ENCODE assay signal across 16 cellular contexts in genomic region chr17:7024402-7024785, GRCh38. TPM values are rescaled to one million over a fixed set of nuclear protein-coding genes. Genes with fewer than 3 reads are reported as not detected.
DNase-seq lines count a peak whose midpoint lies in the region; ATAC-seq and TF ChIP-seq lines count a peak whose summit lies in the region.
"Had no signal": no experiment of that assay in that cellular context is flagged by ENCODE, and none has a peak within 500 bp of the region (broad histone marks: within the 10 kb centered on the region; RNA-seq: fewer than 3 reads in every experiment).

No MANE protein-coding gene starts in this region.

- H3K79me2 ChIP-seq in PC-9 (ENCODE audit: low read depth), result no peaks in the 10 kb centered on the region

- peak overlapping the region; percentile 90 for H3K27ac Mint-ChIP-seq in stimulated activated memory B cell treated with anti-CD40 and anti-IgM and Interleukin-4, amounts not matched to agents 10 μg/mL and 1 μg/mL and 100 μg/mL, for 72 hours
- no peak overlapping the region for H3K27ac Mint-ChIP-seq in glutamatergic neuron (ENCODE audit: unreplicated experiment)
- H3K27ac Mint-ChIP-seq: activated CD8-positive, alpha-beta T cell treated with anti-CD3 and anti-CD28 coated beads for 36 hours had no signal

- H3K27me3 ChIP-seq in PC-9 (ENCODE audit: insufficient read depth, low read depth), result no peaks in the 10 kb centered on the region
- H3K27me3 ChIP-seq: testis had no signal

- no peak overlapping the region for H2AFZ ChIP-seq in PC-9

- POLR2A ChIA-PET in PC-9 (lab: Charles Lee; ENCODE audit: unreplicated experiment), result interaction anchor here (0.6 to 1.2 kb wide), 4 partner anchors 11 to 272 kb away, joined by 3 to 18 read pairs (median 4); partner anchors contain the start of gene SLC16A13

- peak; percentile 30 for DNase-seq in DMS53 (lab: John Stamatoyannopoulos, UW)
- no peak for DNase-seq in DMS53 treated with DMSO at 0.1 percent for 48 hours (lab: John Stamatoyannopoulos, UW; ENCODE audit: unreplicated experiment)
- DNase-seq in coronary artery (ENCODE audit: low spot score), result no peak
- DNase-seq in PC-9, result no peak
- DNase-seq in glutamatergic neuron, result no peak
- DNase-seq: 8988T; activated CD8-positive, alpha-beta T cell treated with anti-CD3 and anti-CD28 coated beads for 36 hours; NCI-H524 treated with DMSO at 0.1 percent for 48 hours; retina had no signal

- H3K9me3 ChIP-seq in PC-9 (ENCODE audit: insufficient read depth, low read depth), result no peaks in the 10 kb centered on the region
- H3K9me3 ChIP-seq: testis had no signal

- H3K4me3 ChIP-seq in coronary artery (peak overlapping the region; percentile 23), PC-9 (no peak overlapping the region)

- no peaks in the 10 kb centered on the region for H4K20me1 ChIP-seq in PC-9 (ENCODE audit: insufficient read depth)

- no peaks in the 10 kb centered on the region for H3K9me2 ChIP-seq in PC-9 (ENCODE audit: insufficient read depth)

- H3K4me2 ChIP-seq in PC-9, result no peak overlapping the region

- H3K36me3 Mint-ChIP-seq in stimulated activated memory B cell treated with anti-CD40 and anti-IgM and Interleukin-4, amounts not matched to agents 10 μg/mL and 1 μg/mL and 100 μg/mL, for 72 hours, result no peaks in the 10 kb centered on the region
- no peaks in the 10 kb centered on the region for H3K36me3 Mint-ChIP-seq in glutamatergic neuron (ENCODE audit: unreplicated experiment)

- H3K9me3 Mint-ChIP-seq in stimulated activated memory B cell treated with anti-CD40 and anti-IgM and Interleukin-4, amounts not matched to agents 10 μg/mL and 1 μg/mL and 100 μg/mL, for 72 hours, result no peaks in the 10 kb centered on the region
- H3K9me3 Mint-ChIP-seq in glutamatergic neuron (ENCODE audit: unreplicated experiment), result peaks cover 6% of the 10 kb centered on the region
- H3K9me3 Mint-ChIP-seq: activated CD8-positive, alpha-beta T cell treated with anti-CD3 and anti-CD28 coated beads for 36 hours had no signal

- no peaks in the 10 kb centered on the region for H3K36me3 ChIP-seq in PC-9 (ENCODE audit: low read depth)

- no peak for ATAC-seq in stimulated activated memory B cell treated with anti-CD40 and anti-IgM and Interleukin-4, amounts not matched to agents 10 μg/mL and 1 μg/mL and 100 μg/mL, for 72 hours

- TF ChIP-seq CTCF in coronary artery (IDR thresholded peaks at IDR 0.05) (no peak), PC-9 (conservative IDR thresholded peaks at IDR 0.05) (no peak), glutamatergic neuron (IDR thresholded peaks at IDR 0.05; ENCODE audit: partially characterized antibody, unreplicated experiment) (no peak)

- peak overlapping the region; percentile 22 for H3K4me3 Mint-ChIP-seq in stimulated activated memory B cell treated with anti-CD40 and anti-IgM and Interleukin-4, amounts not matched to agents 10 μg/mL and 1 μg/mL and 100 μg/mL, for 72 hours
- no peak overlapping the region for H3K4me3 Mint-ChIP-seq in glutamatergic neuron (ENCODE audit: unreplicated experiment)
- H3K4me3 Mint-ChIP-seq: activated CD8-positive, alpha-beta T cell treated with anti-CD3 and anti-CD28 coated beads for 36 hours had no signal

- no TSS peak for BruUV-seq in PC-9 (replicated peaks; lab: Mats Ljungman, UMichigan)

- H3K27ac ChIP-seq in coronary artery, result peak overlapping the region in 1 of 2 donors; percentile 47
- H3K27ac ChIP-seq in PC-9, result no peak overlapping the region
- H3K27ac ChIP-seq: C4-2B, testis had no signal

- 0 out of 2 replicates have a peak, but pooled peaks cover 4% of the 10 kb centered on the region for H3K4me1 ChIP-seq in PC-9 (replicated peaks; ENCODE audit: insufficient read depth)

- CTCF ChIA-PET in PC-9 (lab: Charles Lee), result interaction anchor here (0.7 kb wide), 1 partner anchor 14 kb away, joined by 3 read pairs; no protein-coding TSS in a partner anchor

- peaks cover 46% of the 10 kb centered on the region for H3K4me1 Mint-ChIP-seq in stimulated activated memory B cell treated with anti-CD40 and anti-IgM and Interleukin-4, amounts not matched to agents 10 μg/mL and 1 μg/mL and 100 μg/mL, for 72 hours
- no peaks in the 10 kb centered on the region for H3K4me1 Mint-ChIP-seq in glutamatergic neuron (ENCODE audit: low read depth, unreplicated experiment)

- H3K27me3 Mint-ChIP-seq in stimulated activated memory B cell treated with anti-CD40 and anti-IgM and Interleukin-4, amounts not matched to agents 10 μg/mL and 1 μg/mL and 100 μg/mL, for 72 hours, result no peaks in the 10 kb centered on the region
- peaks cover 13% of the 10 kb centered on the region for H3K27me3 Mint-ChIP-seq in glutamatergic neuron (ENCODE audit: unreplicated experiment)
- H3K27me3 Mint-ChIP-seq: activated CD8-positive, alpha-beta T cell treated with anti-CD3 and anti-CD28 coated beads for 36 hours had no signal

- intact Hi-C loops in PC-9 (cut with micrococcal nuclease; ENCODE audit: unreplicated experiment), result loop anchor here (5.0 kb wide), 2 partner anchors 112 to 312 kb away; partner anchors contain the start of gene SLC13A5

- H3F3A ChIP-seq in PC-9 (ENCODE audit: insufficient read depth, low read depth), result peaks cover 18% of the 10 kb centered on the region; the same call in 1 of the 2 replicates

RNA-seq across cellular contexts. Expression of gene BCL6B, which starts 1.5 kb away (rescaled TPM):
- total RNA-seq in PC-9 (2021) (0.28 and 0.48 TPM in 2 replicates), glutamatergic neuron (ENCODE audit: unreplicated experiment) (not detected)
- total RNA-seq: Daoy, OCI-LY7 had no signal

RNA-seq across cellular contexts. Expression of gene SLC16A13, which starts 11.4 kb away (rescaled TPM):
- total RNA-seq in PC-9 (2021) (33.4 and 40.6 TPM in 2 replicates), glutamatergic neuron (ENCODE audit: unreplicated experiment) (2.9 TPM)

RNA-seq across cellular contexts. Expression of gene RNASEK, which starts 12.0 kb away (rescaled TPM):
- 196 and 301 TPM in 2 replicates for total RNA-seq in PC-9 (2021)
- 179 TPM for total RNA-seq in glutamatergic neuron (ENCODE audit: unreplicated experiment)

RNA-seq across cellular contexts. Expression of gene SLC16A11, which starts 19.5 kb away (rescaled TPM):
- total RNA-seq in PC-9 (2021) (not detected in 2 replicates), glutamatergic neuron (ENCODE audit: unreplicated experiment) (0.54 TPM)
- total RNA-seq: cerebellum, Daoy, frontal cortex, OCI-LY7 had no signal

RNA-seq across cellular contexts. Expression of gene ALOX12, which starts 28.5 kb away (rescaled TPM):
- total RNA-seq in PC-9 (2021) (not detected in 2 replicates), glutamatergic neuron (ENCODE audit: unreplicated experiment) (not detected)
- total RNA-seq: activated CD8-positive, alpha-beta T cell treated with anti-CD3 and anti-CD28 coated beads for 36 hours; Daoy; OCI-LY7 had no signal
